8 cellular contexts compared by ENCODE assay signal in genomic region chr10:90872648-90873020, GRCh38. TPM values are rescaled to one million over a fixed set of nuclear protein-coding genes. Genes with fewer than 3 reads are reported as not detected.
A peak's percentile ranks its signal among the peaks of the same experiment; 100 is the strongest.
DNase-seq lines count a peak whose midpoint lies in the region; ATAC-seq and TF ChIP-seq lines count a peak whose summit lies in the region.

No MANE protein-coding gene starts in this region.

- H3K27me3 Mint-ChIP-seq in activated T-helper 2 cell treated with anti-CD3 and anti-CD28 coated beads, Interferon-gamma antibody, Interleukin-2, Interleukin-4, amounts not matched to agents 10 μg/mL and 5 μg/mL and 100 μg/mL, durations not matched to agents 14 hours and 24 hours and 36 hours (ENCODE audit: low read depth) = peaks cover 16% of the 10 kb centered on the region
- H3K27me3 Mint-ChIP-seq in type B pancreatic cell = peaks cover 26% of the 10 kb centered on the region

- no peak for DNase-seq in cardiac muscle cell (ENCODE audit: low read depth in 1 of 2, low spot score in 1 of 2)
- DNase-seq in left ventricle myocardium superior = no peak
- DNase-seq in activated T-helper 2 cell treated with anti-CD3 and anti-CD28 coated beads, Interferon-gamma antibody, Interleukin-2, Interleukin-4, amounts not matched to agents 10 μg/mL and 5 μg/mL and 100 μg/mL, durations not matched to agents 14 hours and 24 hours and 36 hours (ENCODE audit: low spot score) = no peak
- DNase-seq in left lung = no peak
- DNase-seq in type B pancreatic cell (ENCODE audit: extremely low spot score, unreplicated experiment) = no peak
- DNase-seq in midbrain (lab: John Stamatoyannopoulos, UW) = no peak
- DNase-seq in posterior cingulate gyrus = no peak

- peaks cover 10% of the 10 kb centered on the region for H3K9me3 Mint-ChIP-seq in activated T-helper 2 cell treated with anti-CD3 and anti-CD28 coated beads, Interferon-gamma antibody, Interleukin-2, Interleukin-4, amounts not matched to agents 10 μg/mL and 5 μg/mL and 100 μg/mL, durations not matched to agents 14 hours and 24 hours and 36 hours
- no peaks in the 10 kb centered on the region for H3K9me3 Mint-ChIP-seq in type B pancreatic cell

- peak overlapping the region; percentile 97 for H3K27ac Mint-ChIP-seq in activated T-helper 2 cell treated with anti-CD3 and anti-CD28 coated beads, Interferon-gamma antibody, Interleukin-2, Interleukin-4, amounts not matched to agents 10 μg/mL and 5 μg/mL and 100 μg/mL, durations not matched to agents 14 hours and 24 hours and 36 hours
- peak overlapping the region; percentile 79 for H3K27ac Mint-ChIP-seq in type B pancreatic cell

- no peak for TF ChIP-seq CTCF in cardiac muscle cell (IDR thresholded peaks at IDR 0.05; ENCODE audit: low read depth, low read length)
- no peak for TF ChIP-seq CTCF in left lung (IDR thresholded peaks at IDR 0.05)
- no peak for TF ChIP-seq CTCF in type B pancreatic cell (conservative IDR thresholded peaks at IDR 0.05)

- no peak overlapping the region for H3K27ac ChIP-seq in cardiac muscle cell
- no peak overlapping the region for H3K27ac ChIP-seq in left lung

- H3K4me3 ChIP-seq in cardiac muscle cell (peak overlapping the region; percentile 93), left lung (peak overlapping the region; percentile 69 to 85)

- H3K4me1 ChIP-seq in cardiac muscle cell (ENCODE audit: low read depth) (peaks cover 7% of the 10 kb centered on the region), left lung (peaks cover 7 to 31% of the 10 kb centered on the region in 2 donors)

- intact Hi-C loops in left ventricle myocardium superior (cut with micrococcal nuclease) (no loop called here), left lung (cut with DNase I) (no loop called here), posterior cingulate gyrus (cut with DNase I) (loop anchor here (5.0 kb wide), 1 partner anchor 1445 kb away; no protein-coding TSS in a partner anchor)
- intact Hi-C loops in activated T-helper 2 cell treated with anti-CD3 and anti-CD28 coated beads, Interferon-gamma antibody, Interleukin-2, Interleukin-4, amounts not matched to agents 10 μg/mL and 5 μg/mL and 100 μg/mL, durations not matched to agents 14 hours and 24 hours and 36 hours (cut with micrococcal nuclease) = loop anchor here (2.0 to 5.0 kb wide), 5 partner anchors 14 to 1170 kb away; partner anchors contain the start of genes HTR7 and KIF20B

- H3K9me3 ChIP-seq in cardiac muscle cell (ENCODE audit: low read depth) = no peaks in the 10 kb centered on the region
- H3K9me3 ChIP-seq in left lung = peaks cover 0 to 5% of the 10 kb centered on the region in 2 donors

- H3K27me3 ChIP-seq in cardiac muscle cell = no peaks in the 10 kb centered on the region
- H3K27me3 ChIP-seq in left lung = peaks cover 0 to 14% of the 10 kb centered on the region in 2 donors

- no peak for ATAC-seq in left ventricle myocardium superior
- no peak for ATAC-seq in left lung
- no peak for ATAC-seq in GM19023 (IDR thresholded peaks at IDR 0.05; ENCODE audit: unreplicated experiment)

- peaks cover 25% of the 10 kb centered on the region for H3K4me1 Mint-ChIP-seq in activated T-helper 2 cell treated with anti-CD3 and anti-CD28 coated beads, Interferon-gamma antibody, Interleukin-2, Interleukin-4, amounts not matched to agents 10 μg/mL and 5 μg/mL and 100 μg/mL, durations not matched to agents 14 hours and 24 hours and 36 hours (ENCODE audit: low read depth)
- H3K4me1 Mint-ChIP-seq in type B pancreatic cell (ENCODE audit: unreplicated experiment) = peaks cover 30% of the 10 kb centered on the region

- H3K36me3 Mint-ChIP-seq in activated T-helper 2 cell treated with anti-CD3 and anti-CD28 coated beads, Interferon-gamma antibody, Interleukin-2, Interleukin-4, amounts not matched to agents 10 μg/mL and 5 μg/mL and 100 μg/mL, durations not matched to agents 14 hours and 24 hours and 36 hours (ENCODE audit: low read depth) = peaks cover 19% of the 10 kb centered on the region
- peaks cover 6% of the 10 kb centered on the region for H3K36me3 Mint-ChIP-seq in type B pancreatic cell

- H3K4me3 Mint-ChIP-seq in activated T-helper 2 cell treated with anti-CD3 and anti-CD28 coated beads, Interferon-gamma antibody, Interleukin-2, Interleukin-4, amounts not matched to agents 10 μg/mL and 5 μg/mL and 100 μg/mL, durations not matched to agents 14 hours and 24 hours and 36 hours (ENCODE audit: low read depth) = peak overlapping the region; percentile 100
- peak overlapping the region; percentile 94 for H3K4me3 Mint-ChIP-seq in type B pancreatic cell

- peaks cover 7% of the 10 kb centered on the region for H3K36me3 ChIP-seq in cardiac muscle cell
- H3K36me3 ChIP-seq in left lung = peaks cover 0 to 23% of the 10 kb centered on the region in 2 donors

RNA-seq across cellular contexts. Expression of gene RPP30, which starts 0.9 kb away (rescaled TPM):
- total RNA-seq in cardiac muscle cell (23.6 and 26.7 TPM in 2 replicates), left ventricle myocardium superior (30.9 TPM), left lung (10 to 100 TPM; 26.3 to 28.6 TPM), type B pancreatic cell (ENCODE audit: low replicate concordance) (38.7 and 58.0 TPM in 2 replicates)
- 48.4 and 51.4 TPM in 2 replicates for polyA plus RNA-seq in cardiac muscle cell
- total RNA-seq in activated T-helper 2 cell treated with anti-CD3 and anti-CD28 coated beads, Interferon-gamma antibody, Interleukin-2, Interleukin-4, amounts not matched to agents 10 μg/mL and 5 μg/mL and 100 μg/mL, durations not matched to agents 14 hours and 24 hours and 36 hours = 69.1 and 73.4 TPM in 2 replicates

RNA-seq across cellular contexts. Expression of gene HTR7, which starts 14.8 kb away (rescaled TPM):
- 0.07 TPM in 1 of 2 replicates, not detected in the other for total RNA-seq in cardiac muscle cell
- not detected in 2 replicates for polyA plus RNA-seq in cardiac muscle cell
- not detected for total RNA-seq in left ventricle myocardium superior
- total RNA-seq in activated T-helper 2 cell treated with anti-CD3 and anti-CD28 coated beads, Interferon-gamma antibody, Interleukin-2, Interleukin-4, amounts not matched to agents 10 μg/mL and 5 μg/mL and 100 μg/mL, durations not matched to agents 14 hours and 24 hours and 36 hours = not detected in 2 replicates
- total RNA-seq in left lung = under 1 TPM; 0.12 to 0.65 TPM
- 0.31 and 2.3 TPM in 2 replicates for total RNA-seq in type B pancreatic cell (ENCODE audit: low replicate concordance)

RNA-seq across cellular contexts. Expression of gene ANKRD1, which starts 48.3 kb away (rescaled TPM):
- total RNA-seq in cardiac muscle cell (32.7 and 39.1 TPM in 2 replicates), left ventricle myocardium superior (1,326 TPM), left lung (100 to 1,000 TPM in 1 of 2 donors, 10 to 100 TPM in 1; 29.9 to 165 TPM), type B pancreatic cell (ENCODE audit: low replicate concordance) (2.1 and 3.3 TPM in 2 replicates)
- 9.4 and 12.6 TPM in 2 replicates for polyA plus RNA-seq in cardiac muscle cell
- not detected in 2 replicates for total RNA-seq in activated T-helper 2 cell treated with anti-CD3 and anti-CD28 coated beads, Interferon-gamma antibody, Interleukin-2, Interleukin-4, amounts not matched to agents 10 μg/mL and 5 μg/mL and 100 μg/mL, durations not matched to agents 14 hours and 24 hours and 36 hours

Comparison
In these comparisons a context has a peak if more than half of its experiments do, and no peak if none do; other contexts are left out.
1. intact Hi-C loops: an anchor here in activated T-helper 2 cell treated with anti-CD3 and anti-CD28 coated beads, Interferon-gamma antibody, Interleukin-2, Interleukin-4, amounts not matched to agents 10 μg/mL and 5 μg/mL and 100 μg/mL, durations not matched to agents 14 hours and 24 hours and 36 hours (2.0 to 5.0 kb wide) and posterior cingulate gyrus (5.0 kb wide); none called in left ventricle myocardium superior and left lung.